Comparison of ENCODE assay signal across 1 cellular context in genomic region chr4:173218411-173219125, GRCh38.
A peak's percentile ranks its signal among the peaks of the same experiment; 100 is the strongest.
TF ChIP-seq lines count a peak whose summit lies in the region.

No MANE protein-coding gene starts in this region.

TF ChIP-seq in IMR-90, 13 proteins besides CTCF, POLR2A, EP300 and RAD21:
- no peak for TF ChIP-seq NFE2L2 (IDR thresholded peaks at IDR 0.05; ENCODE audit: low read depth, low read length)
- TF ChIP-seq USF2 (IDR thresholded peaks at IDR 0.05; ENCODE audit: low read depth, low read length) = no peak
- TF ChIP-seq CHD1 (IDR thresholded peaks at IDR 0.05; ENCODE audit: low read depth, low read length) = no peak
- TF ChIP-seq SMC3 (IDR thresholded peaks at IDR 0.05; ENCODE audit: low read depth, low read length) = no peak
- TF ChIP-seq FOS (IDR thresholded peaks at IDR 0.05; ENCODE audit: low read depth, low read length) = peak; percentile 42
